Comparison of ENCODE assay signal across 3 cellular contexts in the genomic region with DNA sequence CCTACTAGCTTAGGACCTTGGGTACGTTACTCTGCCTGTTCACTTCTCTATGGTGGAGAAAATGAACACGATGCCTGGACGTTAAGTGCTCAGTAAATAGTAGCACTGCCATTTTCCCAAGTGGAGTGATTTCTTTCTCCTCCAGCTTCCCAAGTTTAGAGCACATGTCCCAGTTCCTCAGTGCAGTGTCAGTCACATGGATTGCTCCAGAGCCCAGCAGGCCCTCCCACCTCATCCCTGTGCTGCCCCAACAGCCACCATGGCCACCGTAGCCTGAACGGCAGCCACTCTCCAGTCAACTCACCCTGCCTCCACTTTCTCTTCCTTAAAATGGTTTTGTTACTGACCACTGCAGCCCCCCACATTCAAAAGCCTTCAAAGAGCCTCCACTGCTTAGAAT.
TF ChIP-seq lines count a peak whose summit lies in the region.

No MANE protein-coding gene starts in this region.

TF ChIP-seq in HepG2, 621 proteins besides CTCF, POLR2A, EP300 and RAD21:
- no peak for TF ChIP-seq ETV5 (CRISPR knock-in tag; IDR thresholded peaks at IDR 0.05; ENCODE audit: borderline replicate concordance)
- TF ChIP-seq, protein P1, sequence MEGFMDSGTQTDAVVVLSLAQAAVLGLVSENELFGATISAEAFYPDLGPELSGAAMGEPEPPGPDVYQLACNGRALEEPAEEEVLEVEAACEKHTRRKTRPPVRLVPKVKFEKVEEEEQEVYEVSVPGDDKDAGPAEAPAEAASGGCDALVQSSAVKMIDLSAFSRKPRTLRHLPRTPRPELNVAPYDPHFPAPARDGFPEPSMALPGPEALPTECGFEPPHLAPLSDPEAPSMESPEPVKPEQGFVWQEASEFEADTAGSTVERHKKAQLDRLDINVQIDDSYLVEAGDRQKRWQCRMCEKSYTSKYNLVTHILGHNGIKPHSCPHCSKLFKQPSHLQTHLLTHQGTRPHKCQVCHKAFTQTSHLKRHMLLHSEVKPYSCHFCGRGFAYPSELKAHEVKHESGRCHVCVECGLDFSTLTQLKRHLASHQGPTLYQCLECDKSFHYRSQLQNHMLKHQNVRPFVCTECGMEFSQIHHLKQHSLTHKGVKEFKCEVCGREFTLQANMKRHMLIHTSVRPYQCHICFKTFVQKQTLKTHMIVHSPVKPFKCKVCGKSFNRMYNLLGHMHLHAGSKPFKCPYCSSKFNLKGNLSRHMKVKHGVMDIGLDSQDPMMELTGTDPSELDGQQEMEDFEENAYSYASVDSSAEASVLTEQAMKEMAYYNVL (CRISPR knock-in tag; IDR thresholded peaks at IDR 0.05; ENCODE audit: borderline replicate concordance) = no peak
- TF ChIP-seq, protein P2, sequence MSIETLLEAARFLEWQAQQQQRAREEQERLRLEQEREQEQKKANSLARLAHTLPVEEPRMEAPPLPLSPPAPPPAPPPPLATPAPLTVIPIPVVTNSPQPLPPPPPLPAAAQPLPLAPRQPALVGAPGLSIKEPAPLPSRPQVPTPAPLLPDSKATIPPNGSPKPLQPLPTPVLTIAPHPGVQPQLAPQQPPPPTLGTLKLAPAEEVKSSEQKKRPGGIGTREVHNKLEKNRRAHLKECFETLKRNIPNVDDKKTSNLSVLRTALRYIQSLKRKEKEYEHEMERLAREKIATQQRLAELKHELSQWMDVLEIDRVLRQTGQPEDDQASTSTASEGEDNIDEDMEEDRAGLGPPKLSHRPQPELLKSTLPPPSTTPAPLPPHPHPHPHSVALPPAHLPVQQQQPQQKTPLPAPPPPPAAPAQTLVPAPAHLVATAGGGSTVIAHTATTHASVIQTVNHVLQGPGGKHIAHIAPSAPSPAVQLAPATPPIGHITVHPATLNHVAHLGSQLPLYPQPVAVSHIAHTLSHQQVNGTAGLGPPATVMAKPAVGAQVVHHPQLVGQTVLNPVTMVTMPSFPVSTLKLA (IDR thresholded peaks at IDR 0.05) = peak; percentile 83
- TF ChIP-seq ZMYM4 (CRISPR knock-in tag; IDR thresholded peaks at IDR 0.05) = no peak
- TF ChIP-seq ZNF121 (CRISPR knock-in tag; IDR thresholded peaks at IDR 0.05) = no peak

TF ChIP-seq in K562, 482 proteins besides CTCF, POLR2A, EP300 and RAD21 (continues in another document):
- TF ChIP-seq, protein P3, sequence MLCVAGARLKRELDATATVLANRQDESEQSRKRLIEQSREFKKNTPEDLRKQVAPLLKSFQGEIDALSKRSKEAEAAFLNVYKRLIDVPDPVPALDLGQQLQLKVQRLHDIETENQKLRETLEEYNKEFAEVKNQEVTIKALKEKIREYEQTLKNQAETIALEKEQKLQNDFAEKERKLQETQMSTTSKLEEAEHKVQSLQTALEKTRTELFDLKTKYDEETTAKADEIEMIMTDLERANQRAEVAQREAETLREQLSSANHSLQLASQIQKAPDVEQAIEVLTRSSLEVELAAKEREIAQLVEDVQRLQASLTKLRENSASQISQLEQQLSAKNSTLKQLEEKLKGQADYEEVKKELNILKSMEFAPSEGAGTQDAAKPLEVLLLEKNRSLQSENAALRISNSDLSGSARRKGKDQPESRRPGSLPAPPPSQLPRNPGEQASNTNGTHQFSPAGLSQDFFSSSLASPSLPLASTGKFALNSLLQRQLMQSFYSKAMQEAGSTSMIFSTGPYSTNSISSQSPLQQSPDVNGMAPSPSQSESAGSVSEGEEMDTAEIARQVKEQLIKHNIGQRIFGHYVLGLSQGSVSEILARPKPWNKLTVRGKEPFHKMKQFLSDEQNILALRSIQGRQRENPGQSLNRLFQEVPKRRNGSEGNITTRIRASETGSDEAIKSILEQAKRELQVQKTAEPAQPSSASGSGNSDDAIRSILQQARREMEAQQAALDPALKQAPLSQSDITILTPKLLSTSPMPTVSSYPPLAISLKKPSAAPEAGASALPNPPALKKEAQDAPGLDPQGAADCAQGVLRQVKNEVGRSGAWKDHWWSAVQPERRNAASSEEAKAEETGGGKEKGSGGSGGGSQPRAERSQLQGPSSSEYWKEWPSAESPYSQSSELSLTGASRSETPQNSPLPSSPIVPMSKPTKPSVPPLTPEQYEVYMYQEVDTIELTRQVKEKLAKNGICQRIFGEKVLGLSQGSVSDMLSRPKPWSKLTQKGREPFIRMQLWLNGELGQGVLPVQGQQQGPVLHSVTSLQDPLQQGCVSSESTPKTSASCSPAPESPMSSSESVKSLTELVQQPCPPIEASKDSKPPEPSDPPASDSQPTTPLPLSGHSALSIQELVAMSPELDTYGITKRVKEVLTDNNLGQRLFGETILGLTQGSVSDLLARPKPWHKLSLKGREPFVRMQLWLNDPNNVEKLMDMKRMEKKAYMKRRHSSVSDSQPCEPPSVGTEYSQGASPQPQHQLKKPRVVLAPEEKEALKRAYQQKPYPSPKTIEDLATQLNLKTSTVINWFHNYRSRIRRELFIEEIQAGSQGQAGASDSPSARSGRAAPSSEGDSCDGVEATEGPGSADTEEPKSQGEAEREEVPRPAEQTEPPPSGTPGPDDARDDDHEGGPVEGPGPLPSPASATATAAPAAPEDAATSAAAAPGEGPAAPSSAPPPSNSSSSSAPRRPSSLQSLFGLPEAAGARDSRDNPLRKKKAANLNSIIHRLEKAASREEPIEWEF (CRISPR knock-in tag; IDR thresholded peaks at IDR 0.05) = no peak
- TF ChIP-seq, protein P4, sequence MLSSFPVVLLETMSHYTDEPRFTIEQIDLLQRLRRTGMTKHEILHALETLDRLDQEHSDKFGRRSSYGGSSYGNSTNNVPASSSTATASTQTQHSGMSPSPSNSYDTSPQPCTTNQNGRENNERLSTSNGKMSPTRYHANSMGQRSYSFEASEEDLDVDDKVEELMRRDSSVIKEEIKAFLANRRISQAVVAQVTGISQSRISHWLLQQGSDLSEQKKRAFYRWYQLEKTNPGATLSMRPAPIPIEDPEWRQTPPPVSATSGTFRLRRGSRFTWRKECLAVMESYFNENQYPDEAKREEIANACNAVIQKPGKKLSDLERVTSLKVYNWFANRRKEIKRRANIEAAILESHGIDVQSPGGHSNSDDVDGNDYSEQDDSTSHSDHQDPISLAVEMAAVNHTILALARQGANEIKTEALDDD (IDR thresholded peaks at IDR 0.05) = no peak
- TF ChIP-seq ARNT (IDR thresholded peaks at IDR 0.05) (no peak), POLR2G (IDR thresholded peaks at IDR 0.05; ENCODE audit: low read depth, low read length) (peak; percentile 64), CBX2 (IDR thresholded peaks at IDR 0.05; ENCODE audit: insufficient read depth, low read length, poor library complexity, severe bottlenecking) (no peak), ZNF444 (CRISPR knock-in tag; IDR thresholded peaks at IDR 0.05) (no peak), CXXC5 (CRISPR knock-in tag; IDR thresholded peaks at IDR 0.05) (no peak), BACH1 (tag; IDR thresholded peaks at IDR 0.05) (no peak), CHD2 (IDR thresholded peaks at IDR 0.05; ENCODE audit: low read depth, low read length) (no peak), L3MBTL2 (IDR thresholded peaks at IDR 0.05) (no peak), RBM22 (IDR thresholded peaks at IDR 0.05; ENCODE audit: low read depth, low read length, poor library complexity, severe bottlenecking) (peak; percentile 28), NFXL1 (CRISPR knock-in tag; IDR thresholded peaks at IDR 0.05) (no peak), POLR2AphosphoS5 (IDR thresholded peaks at IDR 0.05; ENCODE audit: control insufficient read depth, insufficient read depth, low read depth, low read length) (peak; percentile 28; the same call in 1 of the 2 replicates), U2AF1 (optimal IDR thresholded peaks at IDR 0.05; ENCODE audit: low read depth, low read length) (no peak), NCOA4 (IDR thresholded peaks at IDR 0.05; ENCODE audit: partially characterized antibody) (no peak), RBM17 (IDR thresholded peaks at IDR 0.05; ENCODE audit: borderline replicate concordance, low read depth, low read length) (no peak)
- TF ChIP-seq, protein P5, sequence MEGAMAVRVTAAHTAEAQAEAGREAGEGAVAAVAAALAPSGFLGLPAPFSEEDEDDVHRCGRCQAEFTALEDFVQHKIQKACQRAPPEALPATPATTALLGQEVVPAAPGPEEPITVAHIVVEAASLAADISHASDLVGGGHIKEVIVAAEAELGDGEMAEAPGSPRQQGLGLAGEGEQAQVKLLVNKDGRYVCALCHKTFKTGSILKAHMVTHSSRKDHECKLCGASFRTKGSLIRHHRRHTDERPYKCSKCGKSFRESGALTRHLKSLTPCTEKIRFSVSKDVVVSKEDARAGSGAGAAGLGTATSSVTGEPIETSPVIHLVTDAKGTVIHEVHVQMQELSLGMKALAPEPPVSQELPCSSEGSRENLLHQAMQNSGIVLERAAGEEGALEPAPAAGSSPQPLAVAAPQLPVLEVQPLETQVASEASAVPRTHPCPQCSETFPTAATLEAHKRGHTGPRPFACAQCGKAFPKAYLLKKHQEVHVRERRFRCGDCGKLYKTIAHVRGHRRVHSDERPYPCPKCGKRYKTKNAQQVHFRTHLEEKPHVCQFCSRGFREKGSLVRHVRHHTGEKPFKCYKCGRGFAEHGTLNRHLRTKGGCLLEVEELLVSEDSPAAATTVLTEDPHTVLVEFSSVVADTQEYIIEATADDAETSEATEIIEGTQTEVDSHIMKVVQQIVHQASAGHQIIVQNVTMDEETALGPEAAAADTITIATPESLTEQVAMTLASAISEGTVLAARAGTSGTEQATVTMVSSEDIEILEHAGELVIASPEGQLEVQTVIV (CRISPR knock-in tag; IDR thresholded peaks at IDR 0.05; ENCODE audit: borderline replicate concordance) = no peak

TF ChIP-seq in neural cell, 6 proteins besides CTCF, POLR2A, EP300 and RAD21:
- TF ChIP-seq TAF1 (IDR thresholded peaks at IDR 0.05; ENCODE audit: low read depth) (no peak), MXI1 (conservative IDR thresholded peaks at IDR 0.05; ENCODE audit: poor library complexity, severe bottlenecking) (no peak), POLR2AphosphoS5 (IDR thresholded peaks at IDR 0.05) (no peak), EZH2 (IDR thresholded peaks at IDR 0.05; ENCODE audit: borderline replicate concordance, insufficient read depth, low read length, poor library complexity, severe bottlenecking) (no peak), SMC3 (conservative IDR thresholded peaks at IDR 0.05; ENCODE audit: poor library complexity) (no peak)
- TF ChIP-seq, protein P6, sequence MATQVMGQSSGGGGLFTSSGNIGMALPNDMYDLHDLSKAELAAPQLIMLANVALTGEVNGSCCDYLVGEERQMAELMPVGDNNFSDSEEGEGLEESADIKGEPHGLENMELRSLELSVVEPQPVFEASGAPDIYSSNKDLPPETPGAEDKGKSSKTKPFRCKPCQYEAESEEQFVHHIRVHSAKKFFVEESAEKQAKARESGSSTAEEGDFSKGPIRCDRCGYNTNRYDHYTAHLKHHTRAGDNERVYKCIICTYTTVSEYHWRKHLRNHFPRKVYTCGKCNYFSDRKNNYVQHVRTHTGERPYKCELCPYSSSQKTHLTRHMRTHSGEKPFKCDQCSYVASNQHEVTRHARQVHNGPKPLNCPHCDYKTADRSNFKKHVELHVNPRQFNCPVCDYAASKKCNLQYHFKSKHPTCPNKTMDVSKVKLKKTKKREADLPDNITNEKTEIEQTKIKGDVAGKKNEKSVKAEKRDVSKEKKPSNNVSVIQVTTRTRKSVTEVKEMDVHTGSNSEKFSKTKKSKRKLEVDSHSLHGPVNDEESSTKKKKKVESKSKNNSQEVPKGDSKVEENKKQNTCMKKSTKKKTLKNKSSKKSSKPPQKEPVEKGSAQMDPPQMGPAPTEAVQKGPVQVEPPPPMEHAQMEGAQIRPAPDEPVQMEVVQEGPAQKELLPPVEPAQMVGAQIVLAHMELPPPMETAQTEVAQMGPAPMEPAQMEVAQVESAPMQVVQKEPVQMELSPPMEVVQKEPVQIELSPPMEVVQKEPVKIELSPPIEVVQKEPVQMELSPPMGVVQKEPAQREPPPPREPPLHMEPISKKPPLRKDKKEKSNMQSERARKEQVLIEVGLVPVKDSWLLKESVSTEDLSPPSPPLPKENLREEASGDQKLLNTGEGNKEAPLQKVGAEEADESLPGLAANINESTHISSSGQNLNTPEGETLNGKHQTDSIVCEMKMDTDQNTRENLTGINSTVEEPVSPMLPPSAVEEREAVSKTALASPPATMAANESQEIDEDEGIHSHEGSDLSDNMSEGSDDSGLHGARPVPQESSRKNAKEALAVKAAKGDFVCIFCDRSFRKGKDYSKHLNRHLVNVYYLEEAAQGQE (IDR thresholded peaks at IDR 0.05; ENCODE audit: borderline replicate concordance) = no peak
